8 cellular contexts compared by ENCODE assay signal in genomic region chr11:66002648-66003225, GRCh38. TPM values are rescaled to one million over a fixed set of nuclear protein-coding genes. Genes with fewer than 3 reads are reported as not detected.
A peak's percentile ranks its signal among the peaks of the same experiment; 100 is the strongest.
DNase-seq lines count a peak whose midpoint lies in the region; ATAC-seq, FAIRE-seq and TF ChIP-seq lines count a peak whose summit lies in the region.

No MANE protein-coding gene starts in this region.

- DNase-seq in NCI-H1092 treated with DMSO at 0.1 percent for 48 hours (lab: John Stamatoyannopoulos, UW) (peak; percentile 70), NCI-H1092 (lab: John Stamatoyannopoulos, UW) (no peak), HTR-8/SVneo (ENCODE audit: insufficient read length, low spot score) (peak; percentile 71), WERI-Rb-1 (peak; percentile 42), fibroblast of pulmonary artery (ENCODE audit: low read depth) (peak; percentile 53), occipital lobe (lab: John Stamatoyannopoulos, UW) (peak; percentile 74), NCI-H774 (lab: John Stamatoyannopoulos, UW) (no peak)

- peaks cover 51% of the 10 kb centered on the region for H3K36me3 ChIP-seq in WERI-Rb-1

- H3K9me3 ChIP-seq in WERI-Rb-1 (ENCODE audit: severe bottlenecking) = no peaks in the 10 kb centered on the region

- peak; percentile 27 for ATAC-seq in GM21515 (IDR thresholded peaks at IDR 0.05; ENCODE audit: unreplicated experiment)

- H3K4me3 ChIP-seq in WERI-Rb-1 (ENCODE audit: low read depth, low read length) = peak overlapping the region; percentile 87
- peak overlapping the region; percentile 99 for H3K4me3 ChIP-seq in fibroblast of pulmonary artery (replicated peaks; ENCODE audit: low read depth, low read length)

- TF ChIP-seq CTCF in WERI-Rb-1 (IDR thresholded peaks at IDR 0.05; ENCODE audit: low read depth, low read length) = peak; percentile 27; the same call in 1 of the 2 replicates
- peak; percentile 18 for TF ChIP-seq CTCF in fibroblast of pulmonary artery (IDR thresholded peaks at IDR 0.05; ENCODE audit: low read length, missing control alignments)

- no peak for FAIRE-seq in HTR-8/SVneo (lab: Jason Lieb, UNC)

- H3K27me3 ChIP-seq in WERI-Rb-1 (ENCODE audit: insufficient read depth, low read depth, severe bottlenecking) = no peaks in the 10 kb centered on the region

- H3K27ac ChIP-seq in WERI-Rb-1 = peak overlapping the region; percentile 95

RNA-seq across cellular contexts. Expression of gene BANF1, which starts 0.4 kb away (rescaled TPM):
- total RNA-seq in occipital lobe = 16.7 TPM

RNA-seq across cellular contexts. Expression of gene EIF1AD, which starts 0.8 kb away (rescaled TPM):
- 20.7 TPM for total RNA-seq in occipital lobe

RNA-seq across cellular contexts. Expression of gene CST6, which starts 9.1 kb away (rescaled TPM):
- not detected for total RNA-seq in occipital lobe

RNA-seq across cellular contexts. Expression of gene CATSPER1, which starts 23.5 kb away (rescaled TPM):
- not detected for total RNA-seq in occipital lobe

RNA-seq across cellular contexts. Expression of gene SART1, which starts 41.2 kb away (rescaled TPM):
- total RNA-seq in occipital lobe = 22.1 TPM

Comparison
In these comparisons a context has a peak if more than half of its experiments do, and no peak if none do; other contexts are left out.
1. DNase-seq: peak in NCI-H1092 treated with DMSO at 0.1 percent for 48 hours (single experiment), HTR-8/SVneo (single experiment), WERI-Rb-1 (single experiment), fibroblast of pulmonary artery (single experiment) and occipital lobe (single experiment); none in NCI-H1092 (single experiment) and NCI-H774 (single experiment).